12 cellular contexts compared by ENCODE assay signal in the genomic region with DNA sequence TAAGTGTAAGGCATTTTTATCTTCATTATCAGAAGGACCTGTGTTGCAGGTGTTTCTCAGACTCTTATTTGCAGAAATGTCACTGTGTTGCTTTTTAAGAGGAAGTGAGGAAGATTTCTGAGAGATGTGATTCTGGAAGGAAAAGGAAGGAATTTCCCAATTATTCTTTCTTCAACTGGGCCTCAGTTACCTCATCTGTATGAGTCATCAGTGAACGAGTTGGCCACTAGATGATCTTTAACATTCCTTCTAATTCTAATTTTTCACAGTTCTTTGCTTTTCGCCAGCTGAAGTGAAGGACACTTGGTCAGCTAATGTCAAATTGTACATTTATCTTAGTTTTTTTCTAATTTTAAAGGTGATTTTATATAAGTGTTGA. TPM values are rescaled to one million over a fixed set of nuclear protein-coding genes. Genes with fewer than 3 reads are reported as not detected.
DNase-seq lines count a peak whose midpoint lies in the region; ATAC-seq and TF ChIP-seq lines count a peak whose summit lies in the region.
"Had no signal": no experiment of that assay in that cellular context is flagged by ENCODE, and none has a peak within 500 bp of the region (broad histone marks: within the 10 kb centered on the region; RNA-seq: fewer than 3 reads in every experiment).

No MANE protein-coding gene starts in this region.

- no peak for TF ChIP-seq CTCF in esophagus muscularis mucosa (IDR thresholded peaks at IDR 0.05)
- no peak for TF ChIP-seq CTCF in psoas muscle (IDR thresholded peaks at IDR 0.05)

- peaks cover 20 to 58% (median 54%) of the 10 kb centered on the region in 4 donors for H3K4me1 ChIP-seq in esophagus muscularis mucosa
- peaks cover 36% of the 10 kb centered on the region for H3K4me1 ChIP-seq in psoas muscle

- H3K4me3 ChIP-seq in esophagus muscularis mucosa (no peak overlapping the region), psoas muscle (no peak overlapping the region)

- ATAC-seq in psoas muscle (no peak), GM18505 (IDR thresholded peaks at IDR 0.05; ENCODE audit: unreplicated experiment) (no peak)

- H3K36me3 ChIP-seq in esophagus muscularis mucosa (no peaks in the 10 kb centered on the region), psoas muscle (ENCODE audit: insufficient read depth in 1 of 2, low read depth in 1 of 2) (no peaks in the 10 kb centered on the region)

- no peak overlapping the region for H3K4me3 Mint-ChIP-seq in activated naive CD8-positive, alpha-beta T cell treated with anti-CD3 and anti-CD28 coated beads for 36 hours

- no peak overlapping the region for H3K27ac Mint-ChIP-seq in activated naive CD8-positive, alpha-beta T cell treated with anti-CD3 and anti-CD28 coated beads for 36 hours

- no peaks in the 10 kb centered on the region for H3K9me3 ChIP-seq in esophagus muscularis mucosa
- H3K9me3 ChIP-seq in psoas muscle = no peaks in the 10 kb centered on the region

- no peaks in the 10 kb centered on the region for H3K9me3 Mint-ChIP-seq in activated naive CD8-positive, alpha-beta T cell treated with anti-CD3 and anti-CD28 coated beads for 36 hours

- H3K4me1 Mint-ChIP-seq in activated naive CD8-positive, alpha-beta T cell treated with anti-CD3 and anti-CD28 coated beads for 36 hours = peaks cover 17% of the 10 kb centered on the region

- TF ChIP-seq EP300 in esophagus muscularis mucosa (IDR thresholded peaks at IDR 0.05) = no peak

- peak; percentile 88 for DNase-seq in EH (ENCODE audit: low read depth)
- peak; percentile 22 for DNase-seq in OCI-M1 (lab: John Stamatoyannopoulos, UW)
- DNase-seq in esophagus muscularis mucosa (ENCODE audit: extremely low spot score) = no peak
- no peak for DNase-seq in psoas muscle
- DNase-seq in activated naive CD8-positive, alpha-beta T cell treated with anti-CD3 and anti-CD28 coated beads for 36 hours = no peak
- no peak for DNase-seq in DMS153 (lab: John Stamatoyannopoulos, UW)
- no peak for DNase-seq in HEK293T (ENCODE audit: extremely low spot score)
- DNase-seq: activated effector memory CD4-positive, alpha-beta T cell treated with anti-CD3 and anti-CD28 coated beads, Interleukin-2, amount 50 U/mL, for 16 hours; midbrain had no signal

- H3K27ac ChIP-seq in esophagus muscularis mucosa (replicated peaks in 1 of 4) (peak overlapping the region; percentile 69 to 85 (median 80)), psoas muscle (peak overlapping the region; percentile 20)
- H3K27ac ChIP-seq: VCaP had no signal

- intact Hi-C loops in esophagus muscularis mucosa (cut with DNase I) (loop anchor here (5.0 kb wide), 1 partner anchor 62 kb away; no protein-coding TSS in a partner anchor), psoas muscle (cut with DNase I) (loop anchor here in 1 of 2 donors (5.0 kb wide), 1 partner anchor 62 kb away; no protein-coding TSS in a partner anchor)

- H3K27me3 ChIP-seq in esophagus muscularis mucosa (no peaks in the 10 kb centered on the region), psoas muscle (ENCODE audit: insufficient read depth in 3 of 3, low read length in 2 of 3) (no peaks in the 10 kb centered on the region)

- CTCF ChIA-PET in HEK293T (lab: Yijun Ruan, JAX) = interaction anchor here (0.6 to 1.4 kb wide), 5 partner anchors 10 to 155 kb away, joined by 3 to 6 read pairs (median 4); no protein-coding TSS in a partner anchor

- peaks cover 5% of the 10 kb centered on the region for H3K27me3 Mint-ChIP-seq in activated naive CD8-positive, alpha-beta T cell treated with anti-CD3 and anti-CD28 coated beads for 36 hours

- 26% methylated on average over 2 of the region's 2 CpGs for WGBS in esophagus muscularis mucosa
- 48 to 55% (median 51%) methylated on average over 2 of the region's 2 CpGs for WGBS in psoas muscle, 3 donors

- TF ChIP-seq POLR2A in esophagus muscularis mucosa (IDR thresholded peaks at IDR 0.05; ENCODE audit: low read depth) (no peak), GM18505 (IDR thresholded peaks at IDR 0.05; ENCODE audit: borderline replicate concordance, extremely low read depth, insufficient read depth, insufficient read length) (no peak)

- no peaks in the 10 kb centered on the region for H3K36me3 Mint-ChIP-seq in activated naive CD8-positive, alpha-beta T cell treated with anti-CD3 and anti-CD28 coated beads for 36 hours

- POLR2A ChIA-PET in HEK293T (lab: Yijun Ruan, JAX) = interaction anchor here (0.7 kb wide), 1 partner anchor 1057 kb away, joined by 3 read pairs; no protein-coding TSS in a partner anchor

TF ChIP-seq in HEK293T, 16 proteins besides CTCF, POLR2A, EP300 and RAD21:
- TF ChIP-seq SP1 (IDR thresholded peaks at IDR 0.05) = no peak
- TF ChIP-seq HDGF (IDR thresholded peaks at IDR 0.05; ENCODE audit: borderline replicate concordance) = no peak
- TF ChIP-seq FOXK2 (IDR thresholded peaks at IDR 0.05) = no peak
- no peak for TF ChIP-seq FOXM1 (IDR thresholded peaks at IDR 0.05; ENCODE audit: borderline replicate concordance)
- no peak for TF ChIP-seq LEF1 (IDR thresholded peaks at IDR 0.05; ENCODE audit: borderline replicate concordance)
- TF ChIP-seq NFRKB (IDR thresholded peaks at IDR 0.05) = no peak
- TF ChIP-seq TARDBP (IDR thresholded peaks at IDR 0.05) = no peak
- TF ChIP-seq, protein P1, sequence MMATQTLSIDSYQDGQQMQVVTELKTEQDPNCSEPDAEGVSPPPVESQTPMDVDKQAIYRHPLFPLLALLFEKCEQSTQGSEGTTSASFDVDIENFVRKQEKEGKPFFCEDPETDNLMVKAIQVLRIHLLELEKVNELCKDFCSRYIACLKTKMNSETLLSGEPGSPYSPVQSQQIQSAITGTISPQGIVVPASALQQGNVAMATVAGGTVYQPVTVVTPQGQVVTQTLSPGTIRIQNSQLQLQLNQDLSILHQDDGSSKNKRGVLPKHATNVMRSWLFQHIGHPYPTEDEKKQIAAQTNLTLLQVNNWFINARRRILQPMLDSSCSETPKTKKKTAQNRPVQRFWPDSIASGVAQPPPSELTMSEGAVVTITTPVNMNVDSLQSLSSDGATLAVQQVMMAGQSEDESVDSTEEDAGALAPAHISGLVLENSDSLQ (IDR thresholded peaks at IDR 0.05) = no peak
- TF ChIP-seq ARNT (IDR thresholded peaks at IDR 0.05) = no peak
- no peak for TF ChIP-seq ZNF384 (IDR thresholded peaks at IDR 0.05)
- TF ChIP-seq L3MBTL2 (conservative IDR thresholded peaks at IDR 0.05) = no peak

RNA-seq across cellular contexts. Expression of a gene that starts 28.9 kb away (rescaled TPM):
- 100 to 1,000 TPM in 1 of 4 donors, 10 to 100 TPM in 3; 47.1 to 144 (median 75.1) TPM for total RNA-seq in esophagus muscularis mucosa
- total RNA-seq in psoas muscle = 10 to 100 TPM; 10.3 to 41.7 (median 16.5) TPM
- polyA plus RNA-seq in psoas muscle = 10 to 100 TPM; 24.6 to 29.6 (median 26.7) TPM
- total RNA-seq in activated naive CD8-positive, alpha-beta T cell treated with anti-CD3 and anti-CD28 coated beads for 36 hours = not detected
- total RNA-seq: HepG2 had no signal

Comparison
In these comparisons a context has a peak if more than half of its experiments do, and no peak if none do; other contexts are left out.
1. DNase-seq: peak in EH (single experiment) and OCI-M1 (single experiment); none in esophagus muscularis mucosa (single experiment), psoas muscle (0 of 2), activated naive CD8-positive, alpha-beta T cell treated with anti-CD3 and anti-CD28 coated beads for 36 hours (single experiment), DMS153 (single experiment) and HEK293T (single experiment).
2. RNA of a gene that starts 28.9 kb away (total RNA-seq): 47.1 to 144 TPM in esophagus muscularis mucosa and 10.3 to 41.7 TPM in psoas muscle; not detected in activated naive CD8-positive, alpha-beta T cell treated with anti-CD3 and anti-CD28 coated beads for 36 hours; every median in the first group is over 10 times any median in the second.